8 cellular contexts compared by ENCODE assay signal in genomic region chr3:28726840-28727239, GRCh38.
DNase-seq lines count a peak whose midpoint lies in the region; ATAC-seq and TF ChIP-seq lines count a peak whose summit lies in the region.

No MANE protein-coding gene starts in this region.

- intact Hi-C loops in transverse colon (cut with DNase I; ENCODE audit: low total_unique reads): no loop called here
- intact Hi-C loops in esophagus muscularis mucosa (cut with DNase I): no loop called here

- no peaks in the 10 kb centered on the region for H3K79me2 ChIP-seq in Karpas-422 (ENCODE audit: low read length)
- no peaks in the 10 kb centered on the region for H3K79me2 ChIP-seq in hepatocyte

- H2AFZ ChIP-seq in Karpas-422 (ENCODE audit: low read length) (no peak overlapping the region), hepatocyte (no peak overlapping the region)

- no peak for TF ChIP-seq POLR2A in transverse colon (IDR thresholded peaks at IDR 0.05)
- no peak for TF ChIP-seq POLR2A in esophagus muscularis mucosa (IDR thresholded peaks at IDR 0.05; ENCODE audit: low read depth)

- no peaks in the 10 kb centered on the region for H3K9me3 ChIP-seq in Karpas-422 (ENCODE audit: low read length)
- H3K9me3 ChIP-seq in hepatocyte (ENCODE audit: low read depth): no peaks in the 10 kb centered on the region
- peaks cover 0 to 5% of the 10 kb centered on the region in 2 donors for H3K9me3 ChIP-seq in transverse colon
- no peaks in the 10 kb centered on the region for H3K9me3 ChIP-seq in esophagus muscularis mucosa

- in situ Hi-C loops in transverse colon (cut with MboI; ENCODE audit: low pct_ligation_motif_present in 1 of 4, low pct_unique_long_range_greater_than_20kb in 1 of 4, low sequenced_read_pairs in 3 of 4): no loop called here

- H3K4me2 ChIP-seq in Karpas-422 (ENCODE audit: low read depth, low read length, poor library complexity, severe bottlenecking): no peak overlapping the region
- H3K4me2 ChIP-seq in hepatocyte: no peak overlapping the region

- H3K9ac ChIP-seq in Karpas-422 (ENCODE audit: low read length): no peak overlapping the region

- TF ChIP-seq EP300 in transverse colon (IDR thresholded peaks at IDR 0.05; ENCODE audit: low read depth): no peak
- TF ChIP-seq EP300 in esophagus muscularis mucosa (IDR thresholded peaks at IDR 0.05): no peak

- ATAC-seq in GM21723 (IDR thresholded peaks at IDR 0.05; ENCODE audit: unreplicated experiment): peak; percentile 86

- no peaks in the 10 kb centered on the region for H3K27me3 ChIP-seq in Karpas-422 (ENCODE audit: low read length)
- no peaks in the 10 kb centered on the region for H3K27me3 ChIP-seq in hepatocyte
- H3K27me3 ChIP-seq in transverse colon: no peaks in the 10 kb centered on the region
- no peaks in the 10 kb centered on the region for H3K27me3 ChIP-seq in esophagus muscularis mucosa

- DNase-seq in NCI-H2196 (lab: John Stamatoyannopoulos, UW; ENCODE audit: unreplicated experiment): peak; percentile 8
- DNase-seq in NCI-H2196 treated with DMSO at 0.1 percent for 48 hours (lab: John Stamatoyannopoulos, UW; ENCODE audit: unreplicated experiment): no peak
- peak; percentile 76 for DNase-seq in Karpas-422
- DNase-seq in SW480 (ENCODE audit: low spot score): peak; percentile 34
- peak; percentile 56 for DNase-seq in hepatocyte (ENCODE audit: low spot score)
- peak; percentile 41 for DNase-seq in transverse colon
- no peak for DNase-seq in esophagus muscularis mucosa (ENCODE audit: extremely low spot score)

- peak; percentile 43 for TF ChIP-seq CTCF in hepatocyte (IDR thresholded peaks at IDR 0.05; ENCODE audit: poor library complexity)
- TF ChIP-seq CTCF in transverse colon (IDR thresholded peaks at IDR 0.05): peak; percentile 18 to 31 (median 23)
- peak in 1 of 3 experiments; percentile 33 for TF ChIP-seq CTCF in esophagus muscularis mucosa (IDR thresholded peaks at IDR 0.05)

- H4K20me1 ChIP-seq in Karpas-422 (ENCODE audit: insufficient read depth, low read depth, low read length) (no peaks in the 10 kb centered on the region), hepatocyte (ENCODE audit: insufficient read depth, poor library complexity, severe bottlenecking) (no peaks in the 10 kb centered on the region)

- WGBS in hepatocyte (ENCODE audit: low lambda C conversion rate, missing lambda C conversion rate): 27% methylated on average over 3 of the region's 3 CpGs
- WGBS in transverse colon (ENCODE audit: low coverage in 1 of 2), 2 donors: 33 to 38% methylated on average over 2 to 3 of the region's 3 CpGs
- 66% methylated on average over 3 of the region's 3 CpGs for WGBS in esophagus muscularis mucosa

- H3K27ac ChIP-seq in Karpas-422 (ENCODE audit: low read length) (no peak overlapping the region), hepatocyte (no peak overlapping the region), transverse colon (no peak overlapping the region), esophagus muscularis mucosa (replicated peaks in 1 of 4) (no peak overlapping the region)

- H3K36me3 ChIP-seq in Karpas-422 (ENCODE audit: insufficient read depth, low read length) (no peaks in the 10 kb centered on the region), hepatocyte (replicated peaks; ENCODE audit: insufficient read depth, low read depth) (no peaks in the 10 kb centered on the region), transverse colon (no peaks in the 10 kb centered on the region), esophagus muscularis mucosa (no peaks in the 10 kb centered on the region)

- H3K4me1 ChIP-seq in Karpas-422 (ENCODE audit: low read length): no peaks in the 10 kb centered on the region
- H3K4me1 ChIP-seq in hepatocyte (ENCODE audit: insufficient read depth): no peaks in the 10 kb centered on the region
- peaks cover 0 to 13% (median 0%) of the 10 kb centered on the region in 4 donors for H3K4me1 ChIP-seq in transverse colon
- H3K4me1 ChIP-seq in esophagus muscularis mucosa: no peaks in the 10 kb centered on the region

- H3K9me2 ChIP-seq in Karpas-422 (replicated peaks; ENCODE audit: insufficient read depth, low read length) (no peaks in the 10 kb centered on the region), hepatocyte (replicated peaks; ENCODE audit: insufficient read depth) (no peaks in the 10 kb centered on the region)

- H3K4me3 ChIP-seq in Karpas-422 (ENCODE audit: low read length): no peak overlapping the region
- no peak overlapping the region for H3K4me3 ChIP-seq in hepatocyte
- no peak overlapping the region for H3K4me3 ChIP-seq in transverse colon
- H3K4me3 ChIP-seq in esophagus muscularis mucosa: no peak overlapping the region

Comparison
In these comparisons a context has a peak if more than half of its experiments do, and no peak if none do; other contexts are left out.
1. DNase-seq: peak in NCI-H2196 (single experiment), Karpas-422 (single experiment), SW480 (single experiment), hepatocyte (single experiment) and transverse colon (single experiment); none in NCI-H2196 treated with DMSO at 0.1 percent for 48 hours (single experiment) and esophagus muscularis mucosa (single experiment).